8 cellular contexts compared by ENCODE assay signal in genomic region chr12:119668315-119668651, GRCh38. TPM values are rescaled to one million over a fixed set of nuclear protein-coding genes. Genes with fewer than 3 reads are reported as not detected.
DNase-seq lines count a peak whose midpoint lies in the region; ATAC-seq lines count a peak whose summit lies in the region.

No MANE protein-coding gene starts in this region.

- H3K4me3 ChIP-seq in CD4-positive, alpha-beta memory T cell (ENCODE audit: low read length in 2 of 2) = peak overlapping the region; percentile 67 to 98
- H3K4me3 ChIP-seq in mucosa of stomach (ENCODE audit: low read length) = peak overlapping the region; percentile 87

- H3K9me3 Mint-ChIP-seq in CD4-positive, alpha-beta memory T cell = peaks cover 0 to 2% (median 0%) of the 10 kb centered on the region in 8 donors
- no peaks in the 10 kb centered on the region for H3K9me3 Mint-ChIP-seq in IgD-negative memory B cell

- intact Hi-C loops in CD4-positive, alpha-beta memory T cell (cut with micrococcal nuclease) = loop anchor here (5.0 to 10.0 kb wide), 4 partner anchors 419 to 1263 kb away; partner anchors contain the start of gene MLEC

- H3K4me1 ChIP-seq in CD4-positive, alpha-beta memory T cell (ENCODE audit: insufficient read depth, low read length) = peaks cover 58% of the 10 kb centered on the region
- H3K4me1 ChIP-seq in mucosa of stomach (ENCODE audit: control insufficient read depth, insufficient read depth, low read length) = peaks cover 38% of the 10 kb centered on the region

- H3K4me3 Mint-ChIP-seq in CD4-positive, alpha-beta memory T cell = peak overlapping the region; percentile 88 to 93 (median 90)
- peak overlapping the region; percentile 89 to 97 (median 94) for H3K4me3 Mint-ChIP-seq in IgD-negative memory B cell

- peaks cover 33 to 73% (median 52%) of the 10 kb centered on the region in 4 donors for H3K4me1 Mint-ChIP-seq in CD4-positive, alpha-beta memory T cell
- peaks cover 32 to 60% (median 53%) of the 10 kb centered on the region in 3 donors for H3K4me1 Mint-ChIP-seq in IgD-negative memory B cell

- CTCF ChIA-PET in CD4-positive, alpha-beta memory T cell (lab: Charles Lee; ENCODE audit: partially characterized antibody) = interaction anchor here (1.2 to 2.4 kb wide), 5 partner anchors 8 to 20 kb away, joined by 3 to 15 read pairs (median 8); no protein-coding TSS in a partner anchor

- peak overlapping the region; percentile 78 for H3K27ac ChIP-seq in CD4-positive, alpha-beta memory T cell (ENCODE audit: low read depth, low read length)
- H3K27ac ChIP-seq in caudate nucleus (ENCODE audit: low read depth, low read length) = peak overlapping the region; percentile 87

- no peaks in the 10 kb centered on the region for H3K27me3 ChIP-seq in CD4-positive, alpha-beta memory T cell (ENCODE audit: insufficient read depth, low read length)
- no peaks in the 10 kb centered on the region for H3K27me3 ChIP-seq in mucosa of stomach (ENCODE audit: control insufficient read depth, insufficient read depth, low read length)

- H3K36me3 Mint-ChIP-seq in CD4-positive, alpha-beta memory T cell = peaks cover 22 to 37% of the 10 kb centered on the region in 2 donors
- peaks cover 7% of the 10 kb centered on the region for H3K36me3 Mint-ChIP-seq in IgD-negative memory B cell

- H3K27me3 Mint-ChIP-seq in CD4-positive, alpha-beta memory T cell = no peaks in the 10 kb centered on the region
- H3K27me3 Mint-ChIP-seq in IgD-negative memory B cell = no peaks in the 10 kb centered on the region

- H3K9me3 ChIP-seq in CD4-positive, alpha-beta memory T cell (ENCODE audit: control insufficient read depth in 1 of 2, low read length in 2 of 2) = no peaks in the 10 kb centered on the region
- no peaks in the 10 kb centered on the region for H3K9me3 ChIP-seq in mucosa of stomach (ENCODE audit: control insufficient read depth, low read length)

- ATAC-seq in GM18861 (IDR thresholded peaks at IDR 0.05; ENCODE audit: unreplicated experiment) = no peak
- ATAC-seq in GM21529 (IDR thresholded peaks at IDR 0.05; ENCODE audit: unreplicated experiment) = no peak

- peak overlapping the region; percentile 99 for H3K9ac ChIP-seq in mucosa of stomach (ENCODE audit: low read length)

- DNase-seq in CD4-positive, alpha-beta memory T cell = no peak
- peak in 2 of 61 donors; percentile 34 to 60 for DNase-seq in caudate nucleus (lab: John Stamatoyannopoulos, UW)
- no peak for DNase-seq in NCI-H2196 (lab: John Stamatoyannopoulos, UW; ENCODE audit: unreplicated experiment)
- no peak for DNase-seq in amygdala (lab: John Stamatoyannopoulos, UW)

- H3K27ac Mint-ChIP-seq in CD4-positive, alpha-beta memory T cell = peak overlapping the region; percentile 88 to 95 (median 93)
- H3K27ac Mint-ChIP-seq in IgD-negative memory B cell = peak overlapping the region; percentile 94 to 96 (median 95)

- H3K36me3 ChIP-seq in CD4-positive, alpha-beta memory T cell (ENCODE audit: insufficient read depth, low read length) = peaks cover 19% of the 10 kb centered on the region
- H3K36me3 ChIP-seq in mucosa of stomach (ENCODE audit: control insufficient read depth, insufficient read depth, low read length) = no peaks in the 10 kb centered on the region

- POLR2A ChIA-PET in CD4-positive, alpha-beta memory T cell (lab: Charles Lee; ENCODE audit: partially characterized antibody) = interaction anchor here (0.7 to 1.9 kb wide), 7 partner anchors 8 to 624 kb away, joined by 3 to 14 read pairs (median 4); partner anchors contain the start of genes BICDL1 and RNU4-2

RNA-seq across cellular contexts. Expression of gene PRKAB1, which starts 0.3 kb away (rescaled TPM):
- total RNA-seq in CD4-positive, alpha-beta memory T cell = 10 to 100 TPM; 43.4 to 47.6 TPM
- polyA plus RNA-seq in CD4-positive, alpha-beta memory T cell = 10 to 100 TPM; 41.7 to 59.3 TPM
- polyA plus RNA-seq in IgD-negative memory B cell = 53.8 TPM
